Comparison of ENCODE assay signal across 10 cellular contexts in the genomic region with DNA sequence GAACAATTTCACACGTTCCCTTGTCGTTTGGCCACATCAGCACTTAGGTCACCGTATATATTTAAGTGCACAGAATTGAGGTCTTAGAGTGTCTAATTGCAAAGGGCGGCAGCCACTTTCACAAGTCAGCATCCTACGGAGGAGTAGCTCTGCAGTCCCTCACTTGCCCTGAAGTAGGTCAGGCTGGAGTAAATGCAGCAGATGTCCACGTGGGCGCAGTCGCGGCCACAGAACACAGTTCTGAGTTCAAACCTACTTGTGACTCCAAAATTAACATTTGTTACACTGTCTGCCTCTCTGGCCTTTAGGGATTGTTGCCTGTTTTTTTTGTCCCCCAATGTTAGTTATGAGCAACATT.
DNase-seq lines count a peak whose midpoint lies in the region; ATAC-seq and TF ChIP-seq lines count a peak whose summit lies in the region.
"Had no signal": no experiment of that assay in that cellular context is flagged by ENCODE, and none has a peak within 500 bp of the region (broad histone marks: within the 10 kb centered on the region; RNA-seq: fewer than 3 reads in every experiment).

No MANE protein-coding gene starts in this region.

- no peaks in the 10 kb centered on the region for H3K27me3 ChIP-seq in testis

- H3K9me3 Mint-ChIP-seq in activated CD8-positive, alpha-beta memory T cell treated with anti-CD3 and anti-CD28 coated beads, Interleukin-2, amount 10 ng/mL, durations not matched to agents 7 days and 5 days (ENCODE audit: low read depth) = no peaks in the 10 kb centered on the region

- TF ChIP-seq POLR2A in testis (IDR thresholded peaks at IDR 0.05) = no peak

- H3K9me3 ChIP-seq in testis = no peaks in the 10 kb centered on the region
- H3K9me3 ChIP-seq: Caco-2 had no signal

- no peak overlapping the region for H3K27ac ChIP-seq in testis

- intact Hi-C loops in testis (cut with DNase I; ENCODE audit: low total_unique reads) = loop anchor here (10.0 kb wide), 1 partner anchor 801 kb away; no protein-coding TSS in a partner anchor

- no peaks in the 10 kb centered on the region for H3K36me3 ChIP-seq in testis (ENCODE audit: low read depth, missing control alignments)

- no peaks in the 10 kb centered on the region for H3K36me3 Mint-ChIP-seq in activated CD8-positive, alpha-beta memory T cell treated with anti-CD3 and anti-CD28 coated beads, Interleukin-2, amount 10 ng/mL, durations not matched to agents 7 days and 5 days
- H3K36me3 Mint-ChIP-seq: activated naive CD8-positive, alpha-beta T cell had no signal

- no peak overlapping the region for H3K4me3 Mint-ChIP-seq in activated CD8-positive, alpha-beta memory T cell treated with anti-CD3 and anti-CD28 coated beads, Interleukin-2, amount 10 ng/mL, durations not matched to agents 7 days and 5 days
- H3K4me3 Mint-ChIP-seq: activated naive CD8-positive, alpha-beta T cell had no signal

- H3K4me3 ChIP-seq in testis = peak overlapping the region in 1 of 2 donors; percentile 15

- peaks cover 9% of the 10 kb centered on the region for H3K4me1 Mint-ChIP-seq in activated CD8-positive, alpha-beta memory T cell treated with anti-CD3 and anti-CD28 coated beads, Interleukin-2, amount 10 ng/mL, durations not matched to agents 7 days and 5 days

- peak in 2 of 3 experiments; percentile 30 to 46 for TF ChIP-seq CTCF in testis (IDR thresholded peaks at IDR 0.05)

- H3K27me3 Mint-ChIP-seq in activated CD8-positive, alpha-beta memory T cell treated with anti-CD3 and anti-CD28 coated beads, Interleukin-2, amount 10 ng/mL, durations not matched to agents 7 days and 5 days = peaks cover 2% of the 10 kb centered on the region

- CTCF ChIA-PET in activated CD8-positive, alpha-beta memory T cell treated with anti-CD3 and anti-CD28 coated beads, Interleukin-2, amount 10 ng/mL, durations not matched to agents 7 days and 5 days (lab: Charles Lee) = interaction anchor here (0.9 to 3.0 kb wide), 7 partner anchors 10 to 376 kb away, joined by 3 to 16 read pairs (median 4); no protein-coding TSS in a partner anchor

- no peak overlapping the region for H3K27ac Mint-ChIP-seq in activated CD8-positive, alpha-beta memory T cell treated with anti-CD3 and anti-CD28 coated beads, Interleukin-2, amount 10 ng/mL, durations not matched to agents 7 days and 5 days
- H3K27ac Mint-ChIP-seq: activated naive CD8-positive, alpha-beta T cell had no signal

- DNase-seq in activated CD8-positive, alpha-beta memory T cell treated with anti-CD3 and anti-CD28 coated beads, Interleukin-2, amount 10 ng/mL, durations not matched to agents 7 days and 5 days = no peak
- no peak for DNase-seq in activated CD8-positive, alpha-beta memory T cell treated with anti-CD3 and anti-CD28 coated beads, Interleukin-2, amount 50 U/mL, for 48 hours
- DNase-seq in OCI-M1 (lab: John Stamatoyannopoulos, UW) = peak; percentile 16
- DNase-seq in glomerular visceral epithelial cell (ENCODE audit: extremely low spot score) = peak; percentile 9
- DNase-seq in testis = peak; percentile 40
- DNase-seq in epidermal melanocyte (ENCODE audit: insufficient read length, low spot score) = no peak

- 18 to 43% methylated on average over 9 of the region's 9 CpGs for WGBS in testis, 2 donors

- no peaks in the 10 kb centered on the region for H3K4me1 ChIP-seq in testis
- H3K4me1 ChIP-seq: Caco-2 had no signal

- peak; percentile 54 for ATAC-seq in activated CD8-positive, alpha-beta memory T cell treated with anti-CD3 and anti-CD28 coated beads, Interleukin-2, amount 10 ng/mL, durations not matched to agents 7 days and 5 days
- no peak for ATAC-seq in HG02884 (IDR thresholded peaks at IDR 0.05; ENCODE audit: unreplicated experiment)
- no peak for ATAC-seq in GM19467 (IDR thresholded peaks at IDR 0.05; ENCODE audit: unreplicated experiment)

Comparison
In these comparisons a context has a peak if more than half of its experiments do, and no peak if none do; other contexts are left out.
1. DNase-seq: peak in OCI-M1 (single experiment), glomerular visceral epithelial cell (single experiment) and testis (single experiment); none in activated CD8-positive, alpha-beta memory T cell treated with anti-CD3 and anti-CD28 coated beads, Interleukin-2, amount 10 ng/mL, durations not matched to agents 7 days and 5 days (single experiment), activated CD8-positive, alpha-beta memory T cell treated with anti-CD3 and anti-CD28 coated beads, Interleukin-2, amount 50 U/mL, for 48 hours (single experiment) and epidermal melanocyte (single experiment).